13 cellular contexts compared by ENCODE assay signal in the genomic region with DNA sequence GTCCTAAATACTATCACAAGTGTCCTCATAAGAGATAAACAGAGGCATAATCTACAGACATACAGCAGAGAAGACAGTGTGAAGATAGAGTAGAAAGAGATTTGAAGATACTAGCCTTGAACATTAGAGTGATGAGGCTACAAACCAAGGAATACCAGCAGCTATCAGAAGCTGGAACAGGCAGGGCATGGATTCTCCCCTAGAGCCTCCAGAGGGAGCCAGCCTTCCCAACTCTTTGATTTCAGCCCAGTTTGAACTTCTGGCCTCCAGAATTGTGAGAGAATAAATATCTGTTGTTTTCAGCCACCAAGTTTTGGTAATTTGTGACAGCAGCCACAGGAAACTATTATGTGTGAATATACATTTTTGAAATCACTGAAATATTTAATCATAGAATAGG. TPM values are rescaled to one million over a fixed set of nuclear protein-coding genes. Genes with fewer than 3 reads are reported as not detected.
DNase-seq lines count a peak whose midpoint lies in the region; ATAC-seq, FAIRE-seq and TF ChIP-seq lines count a peak whose summit lies in the region.
"Had no signal": no experiment of that assay in that cellular context is flagged by ENCODE, and none has a peak within 500 bp of the region (broad histone marks: within the 10 kb centered on the region; RNA-seq: fewer than 3 reads in every experiment).

No MANE protein-coding gene starts in this region.

- H3K27ac Mint-ChIP-seq in Calu3 (ENCODE audit: unreplicated experiment): no peak overlapping the region
- H3K27ac Mint-ChIP-seq in chondrocyte (ENCODE audit: unreplicated experiment): no peak overlapping the region
- H3K27ac Mint-ChIP-seq: activated CD8-positive, alpha-beta memory T cell treated with anti-CD3 and anti-CD28 coated beads, Interleukin-2, amount 10 ng/mL, durations not matched to agents 7 days and 5 days; activated naive CD4-positive, alpha-beta T cell treated with anti-CD3 and anti-CD28 coated beads, Interleukin-2, amount 50 U/mL, for 24 hours; nephron had no signal

- H3K4me3 Mint-ChIP-seq in Calu3 (ENCODE audit: low read depth, unreplicated experiment) (no peak overlapping the region), chondrocyte (ENCODE audit: unreplicated experiment) (no peak overlapping the region)
- H3K4me3 Mint-ChIP-seq: activated CD8-positive, alpha-beta memory T cell treated with anti-CD3 and anti-CD28 coated beads, Interleukin-2, amount 10 ng/mL, durations not matched to agents 7 days and 5 days; activated naive CD4-positive, alpha-beta T cell treated with anti-CD3 and anti-CD28 coated beads, Interleukin-2, amount 50 U/mL, for 24 hours; nephron had no signal

- H3K27ac ChIP-seq in HepG2 (ENCODE audit: extremely low read length, insufficient read depth, low read length) (no peak overlapping the region), right cardiac atrium (ENCODE audit: low read length) (no peak overlapping the region)
- H3K27ac ChIP-seq: skin epidermis had no signal

- H3K9me3 Mint-ChIP-seq in Calu3 (ENCODE audit: low read depth, unreplicated experiment): no peaks in the 10 kb centered on the region
- peaks cover 2% of the 10 kb centered on the region for H3K9me3 Mint-ChIP-seq in chondrocyte (ENCODE audit: low read depth)
- H3K9me3 Mint-ChIP-seq: activated naive CD4-positive, alpha-beta T cell treated with anti-CD3 and anti-CD28 coated beads, Interleukin-2, amount 50 U/mL, for 24 hours; nephron had no signal

- intact Hi-C loops in Calu3 (cut with micrococcal nuclease; ENCODE audit: unreplicated experiment) (loop anchor here (2.0 to 10.0 kb wide), 2 partner anchors 57 to 635 kb away; no protein-coding TSS in a partner anchor), HepG2 (cut with micrococcal nuclease; ENCODE audit: unreplicated experiment) (no loop called here), right cardiac atrium (cut with DNase I) (no loop called here)

- no peak overlapping the region for H3K4me2 ChIP-seq in HepG2 (ENCODE audit: low read depth, low read length)

- H3K4me1 Mint-ChIP-seq in Calu3 (ENCODE audit: low read depth, unreplicated experiment) (no peaks in the 10 kb centered on the region), chondrocyte (ENCODE audit: low read depth) (peaks cover 4% of the 10 kb centered on the region)
- H3K4me1 Mint-ChIP-seq: nephron had no signal

- POLR2A ChIA-PET in HepG2 (lab: Yijun Ruan, JAX): no interaction called here

- TF ChIP-seq RAD21 in HepG2 (CRISPR knock-in tag; IDR thresholded peaks at IDR 0.05): no peak

- H3K27me3 Mint-ChIP-seq in Calu3 (ENCODE audit: unreplicated experiment) (no peaks in the 10 kb centered on the region), chondrocyte (ENCODE audit: low read depth) (no peaks in the 10 kb centered on the region)
- H3K27me3 Mint-ChIP-seq: activated CD8-positive, alpha-beta memory T cell treated with anti-CD3 and anti-CD28 coated beads, Interleukin-2, amount 10 ng/mL, durations not matched to agents 7 days and 5 days; activated naive CD4-positive, alpha-beta T cell treated with anti-CD3 and anti-CD28 coated beads, Interleukin-2, amount 50 U/mL, for 24 hours had no signal

- H3K9me3 ChIP-seq in HepG2 (ENCODE audit: low read length) (no peaks in the 10 kb centered on the region), right cardiac atrium (ENCODE audit: control insufficient read depth, low read length) (no peaks in the 10 kb centered on the region)

- no peak overlapping the region for H3K9ac ChIP-seq in HepG2 (ENCODE audit: insufficient read depth, low read depth, low read length)

- ATAC-seq in HepG2 (peak; percentile 71), right cardiac atrium (no peak)
- ATAC-seq: activated CD8-positive, alpha-beta memory T cell treated with anti-CD3 and anti-CD28 coated beads, Interleukin-2, amount 10 ng/mL, durations not matched to agents 7 days and 5 days had no signal

- TF ChIP-seq EP300 in HepG2 (IDR thresholded peaks at IDR 0.05; ENCODE audit: low read depth in 2 of 2, low read length in 2 of 2) (no peak), HepG2 (CRISPR knock-in tag; IDR thresholded peaks at IDR 0.05; ENCODE audit: borderline replicate concordance) (no peak)

- H3K79me2 ChIP-seq in HepG2 (ENCODE audit: insufficient read depth, low read length): no peaks in the 10 kb centered on the region

- DNase-seq in Calu3: peak; percentile 5
- DNase-seq in M059J (ENCODE audit: low read depth): peak; percentile 7
- DNase-seq in chondrocyte (ENCODE audit: low spot score): no peak
- peak; percentile 2 for DNase-seq in HepG2 (ENCODE audit: low spot score)
- DNase-seq in NCI-H510A treated with DMSO at 0.1 percent for 48 hours (lab: John Stamatoyannopoulos, UW): no peak
- DNase-seq in right cardiac atrium: no peak
- no peak for DNase-seq in DMS114 treated with DMSO at 0.1 percent for 48 hours (lab: John Stamatoyannopoulos, UW; ENCODE audit: unreplicated experiment)
- no peak for DNase-seq in CD1c-positive myeloid dendritic cell (ENCODE audit: extremely low spot score)
- DNase-seq: activated CD8-positive, alpha-beta memory T cell treated with anti-CD3 and anti-CD28 coated beads, Interleukin-2, amount 10 ng/mL, durations not matched to agents 7 days and 5 days; NCI-H446 treated with DMSO at 0.1 percent for 48 hours had no signal

- TF ChIP-seq CTCF in Calu3 (IDR thresholded peaks at IDR 0.05; ENCODE audit: unreplicated experiment) (no peak), chondrocyte (IDR thresholded peaks at IDR 0.05) (peak; percentile 40), HepG2 (CRISPR knock-in tag; IDR thresholded peaks at IDR 0.05) (peak; percentile 45; the same call in 1 of the 2 replicates)

- no peak overlapping the region for H2AFZ ChIP-seq in HepG2 (ENCODE audit: low read length)

- no TSS peak for BruUV-seq in Calu3 (replicated peaks; lab: Mats Ljungman, UMichigan)
- BruUV-seq in HepG2 (replicated peaks; lab: Mats Ljungman, UMichigan): no TSS peak

- H3K36me3 Mint-ChIP-seq in Calu3 (ENCODE audit: insufficient read depth, unreplicated experiment) (no peaks in the 10 kb centered on the region), chondrocyte (ENCODE audit: low read depth) (no peaks in the 10 kb centered on the region)

- H3K27me3 ChIP-seq in HepG2 (ENCODE audit: control insufficient read depth in 1 of 2, insufficient read depth in 2 of 2, low read length in 2 of 2) (no peaks in the 10 kb centered on the region), right cardiac atrium (ENCODE audit: control insufficient read depth, insufficient read depth) (no peaks in the 10 kb centered on the region)

- H3K4me3 ChIP-seq in HepG2 (replicated peaks in 1 of 3; ENCODE audit: insufficient read depth in 1 of 3, low read depth in 2 of 3, low read length in 3 of 3) (no peak overlapping the region), right cardiac atrium (ENCODE audit: low read length) (no peak overlapping the region)
- H3K4me3 ChIP-seq: skin epidermis had no signal

- in situ Hi-C loops in HepG2 (cut with HindIII; ENCODE audit: extremely low pct_ligation_motif_present, low pct_unique_long_range_greater_than_20kb): no loop called here

- FAIRE-seq in HepG2 (lab: Jason Lieb, UNC): no peak

- H3K4me1 ChIP-seq in HepG2 (ENCODE audit: insufficient read depth, low read length) (no peaks in the 10 kb centered on the region), right cardiac atrium (ENCODE audit: control insufficient read depth, insufficient read depth, low read length) (no peaks in the 10 kb centered on the region)

- CTCF ChIA-PET in Calu3 (lab: Charles Lee) (no interaction called here), HepG2 (lab: Yijun Ruan, JAX; ENCODE audit: low intra/inter-chr PET ratio, low total read pairs) (interaction anchor here (0.7 kb wide), 1 partner anchor 635 kb away, joined by 3 read pairs; no protein-coding TSS in a partner anchor)

- TF ChIP-seq POLR2A in HepG2 (IDR thresholded peaks at IDR 0.05; ENCODE audit: insufficient read depth in 1 of 2, low read depth in 2 of 2, low read length in 2 of 2): no peak

- H3K36me3 ChIP-seq in HepG2 (replicated peaks in 1 of 2; ENCODE audit: control insufficient read depth in 1 of 2, insufficient read depth in 2 of 2, low read length in 2 of 2): no peaks in the 10 kb centered on the region

- H4K20me1 ChIP-seq in HepG2 (ENCODE audit: insufficient read depth, low read length): no peaks in the 10 kb centered on the region

TF ChIP-seq in HepG2, 621 proteins besides CTCF, POLR2A, EP300 and RAD21:
- TF ChIP-seq STAG1 (CRISPR knock-in tag; IDR thresholded peaks at IDR 0.05) (peak; percentile 29; the same call in 1 of the 2 replicates), ZNF619 (CRISPR knock-in tag; IDR thresholded peaks at IDR 0.05) (no peak)
TF ChIP-seq in HepG2: peak in this region for 1.

RNA-seq across cellular contexts. Expression of a gene that starts 47.2 kb away (rescaled TPM):
- total RNA-seq in Calu3 (2022): 25.6 and 30.9 TPM in 2 replicates
- 11.4 and 15.1 TPM in 2 replicates for total RNA-seq in M059J (2014; rRNA removed; shearing (Covaris generic))
- total RNA-seq in chondrocyte: 17.7 to 21.1 TPM (median 18.5 TPM) in 3 replicates
- 15.8 and 20.6 TPM in 2 replicates for total RNA-seq in HepG2 (2016; rRNA removed; fragmentation: Illumina TruSeq; extraction: Trizol)
- 88.7 and 93.9 TPM in 2 replicates for total RNA-seq in HepG2 (2016; cell fraction: cytosol; rRNA removed; fragmentation: Illumina TruSeq; extraction: Trizol; ENCODE audit: low read depth)
- 14.9 and 18.0 TPM in 2 replicates for total RNA-seq in HepG2 (2016; cell fraction: insoluble cytoplasmic fraction; rRNA removed; fragmentation: Illumina TruSeq; extraction: Trizol)
- 25.9 and 27.4 TPM in 2 replicates for total RNA-seq in HepG2 (2016; cell fraction: membrane; rRNA removed; fragmentation: Illumina TruSeq; extraction: Trizol)
- 19.4 and 19.8 TPM in 2 replicates for total RNA-seq in HepG2 (2016; cell fraction: nucleus; rRNA removed; fragmentation: Illumina TruSeq; extraction: Trizol)
- polyA plus RNA-seq in HepG2 (2011; rRNA removed): 7.7 and 9.8 TPM in 2 replicates
- 5.3 and 9.0 TPM in 2 replicates for polyA plus RNA-seq in HepG2 (2011; cell fraction: cytosol; rRNA removed)
- polyA plus RNA-seq in HepG2 (2011; cell fraction: nucleus; rRNA removed): 5.2 and 5.9 TPM in 2 replicates
- 9.2 and 10.4 TPM in 2 replicates for polyA plus RNA-seq in HepG2 (2012)
- polyA plus RNA-seq in HepG2 (2016; cell fraction: cytosol; fragmentation: Illumina TruSeq; extraction: Trizol; ENCODE audit: low read depth): 1.3 and 1.9 TPM in 2 replicates
- polyA plus RNA-seq in HepG2 (2016; cell fraction: insoluble cytoplasmic fraction; fragmentation: Illumina TruSeq; extraction: Trizol; ENCODE audit: low read depth): 16.6 and 16.9 TPM in 2 replicates
- polyA plus RNA-seq in HepG2 (2016; cell fraction: membrane; fragmentation: Illumina TruSeq; extraction: Trizol; ENCODE audit: low read depth): 3.4 TPM in 2 replicates
- polyA plus RNA-seq in HepG2 (2016; cell fraction: nucleus; fragmentation: Illumina TruSeq; extraction: Trizol; ENCODE audit: insufficient read depth, low read depth): 7.0 and 7.9 TPM in 2 replicates
- polyA minus RNA-seq in HepG2 (2011; rRNA and poly(A)+ RNA removed; ENCODE audit: low replicate concordance): 17.8 and 41.4 TPM in 2 replicates
- 12.6 and 19.2 TPM in 2 replicates for polyA minus RNA-seq in HepG2 (2011; cell fraction: cytosol; rRNA and poly(A)+ RNA removed)
- 50.2 and 62.0 TPM in 2 replicates for polyA minus RNA-seq in HepG2 (2011; cell fraction: nucleus; rRNA and poly(A)+ RNA removed)
- total RNA-seq in right cardiac atrium: 10 to 100 TPM; 41.3 to 50.3 (median 45.5) TPM
- 26.8 TPM for polyA plus RNA-seq in right cardiac atrium

Comparison
In these comparisons a context has a peak if more than half of its experiments do, and no peak if none do; other contexts are left out.
1. DNase-seq: peak in Calu3 (single experiment), M059J (single experiment) and HepG2 (single experiment); none in chondrocyte (single experiment), NCI-H510A treated with DMSO at 0.1 percent for 48 hours (single experiment), right cardiac atrium (0 of 3), DMS114 treated with DMSO at 0.1 percent for 48 hours (single experiment) and CD1c-positive myeloid dendritic cell (single experiment).